Comparison of ENCODE assay signal across 7 cellular contexts in the genomic region with DNA sequence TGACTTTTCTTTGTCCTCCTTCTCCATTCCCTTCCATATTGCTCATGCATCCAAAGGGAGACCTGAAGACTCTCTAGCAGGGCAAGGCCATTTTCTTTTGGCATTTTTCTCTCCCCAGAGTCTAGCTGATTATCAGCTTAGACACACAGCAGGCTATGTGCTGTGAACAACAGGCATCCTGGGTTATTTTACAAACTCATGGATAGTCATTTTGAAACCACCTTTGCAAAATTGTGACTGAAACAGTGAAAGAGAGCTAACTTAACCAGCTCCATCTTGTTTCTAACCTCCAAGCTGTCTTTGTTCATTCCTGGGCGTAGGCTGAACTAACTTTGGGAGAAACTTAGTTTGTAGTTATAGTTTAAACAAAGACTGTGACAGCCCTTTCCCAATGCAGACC. TPM values are rescaled to one million over a fixed set of nuclear protein-coding genes. Genes with fewer than 3 reads are reported as not detected.
ATAC-seq lines count a peak whose summit lies in the region.
"Not testable (repeated sequence)": the region's sequence is repeated elsewhere in the genome, so short reads cannot be mapped to it uniquely, and the experiment has no call there.

No MANE protein-coding gene starts in this region.

- not testable (repeated sequence) for H3K27me3 Mint-ChIP-seq in activated T-helper 17 cell treated with anti-CD3 and anti-CD28 coated beads, Interleukin-2, amount 50 U/mL, for 72 hours

- peak; percentile 94 for ATAC-seq in GM18858 (IDR thresholded peaks at IDR 0.05; ENCODE audit: unreplicated experiment)
- peak; percentile 97 for ATAC-seq in GM19395 (IDR thresholded peaks at IDR 0.05; ENCODE audit: unreplicated experiment)
- ATAC-seq in GM21528 (IDR thresholded peaks at IDR 0.05; ENCODE audit: low FRiP score, unreplicated experiment), result peak; percentile 81
- peak; percentile 87 for ATAC-seq in HG02763 (IDR thresholded peaks at IDR 0.05; ENCODE audit: unreplicated experiment)
- ATAC-seq in HG03066 (IDR thresholded peaks at IDR 0.05; ENCODE audit: low read depth, unreplicated experiment), result peak; percentile 74
- ATAC-seq in HG03457 (IDR thresholded peaks at IDR 0.05; ENCODE audit: unreplicated experiment), result peak; percentile 78
- ATAC-seq in activated T-helper 17 cell treated with anti-CD3 and anti-CD28 coated beads, Interleukin-2, amount 50 U/mL, for 72 hours (replicated peaks), result peak; percentile 93

- H3K27ac Mint-ChIP-seq in activated T-helper 17 cell treated with anti-CD3 and anti-CD28 coated beads, Interleukin-2, amount 50 U/mL, for 72 hours, result not testable (repeated sequence)

- H3K36me3 Mint-ChIP-seq in activated T-helper 17 cell treated with anti-CD3 and anti-CD28 coated beads, Interleukin-2, amount 50 U/mL, for 72 hours (ENCODE audit: low read depth), result not testable (repeated sequence)

- H3K9me3 Mint-ChIP-seq in activated T-helper 17 cell treated with anti-CD3 and anti-CD28 coated beads, Interleukin-2, amount 50 U/mL, for 72 hours, result not testable (repeated sequence)

- not testable (repeated sequence) for H3K4me1 Mint-ChIP-seq in activated T-helper 17 cell treated with anti-CD3 and anti-CD28 coated beads, Interleukin-2, amount 50 U/mL, for 72 hours

- not testable (repeated sequence) for H3K4me3 Mint-ChIP-seq in activated T-helper 17 cell treated with anti-CD3 and anti-CD28 coated beads, Interleukin-2, amount 50 U/mL, for 72 hours

RNA-seq across cellular contexts. Expression of a gene that starts 13.5 kb away (rescaled TPM):
- 100 to 1,000 TPM; 184 to 275 TPM for total RNA-seq in activated T-helper 17 cell treated with anti-CD3 and anti-CD28 coated beads, Interleukin-2, amount 50 U/mL, for 72 hours

Comparison
In these comparisons a context has a peak if more than half of its experiments do, and no peak if none do; other contexts are left out.
1. Peak in every context shown above with its lines: ATAC-seq.